9 cellular contexts compared by ENCODE assay signal in the genomic region with DNA sequence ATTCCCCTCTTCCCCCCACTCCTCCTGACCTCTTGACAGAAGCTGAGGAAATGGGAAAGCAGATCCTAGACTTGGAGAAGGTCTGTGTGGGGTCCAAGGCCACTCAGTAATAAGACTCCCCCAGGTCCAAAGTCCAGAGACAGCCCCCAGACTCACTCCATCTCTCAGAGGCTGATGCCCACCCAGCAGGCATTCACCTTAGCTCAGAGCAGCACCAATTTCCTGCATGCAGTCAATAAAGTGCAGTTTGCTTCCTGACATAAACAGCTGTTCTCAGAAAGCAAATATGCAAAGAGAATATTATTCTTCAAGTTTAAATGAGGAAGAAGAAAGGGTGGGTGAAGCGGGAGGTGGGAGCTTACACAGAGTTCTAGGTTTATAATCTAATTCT.
A peak's percentile ranks its signal among the peaks of the same experiment; 100 is the strongest.
DNase-seq lines count a peak whose midpoint lies in the region; ATAC-seq, FAIRE-seq and TF ChIP-seq lines count a peak whose summit lies in the region.
"Had no signal": no experiment of that assay in that cellular context is flagged by ENCODE, and none has a peak within 500 bp of the region (broad histone marks: within the 10 kb centered on the region; RNA-seq: fewer than 3 reads in every experiment).

No MANE protein-coding gene starts in this region.

- H3K79me2 ChIP-seq in astrocyte (ENCODE audit: insufficient read depth, low read length), result no peaks in the 10 kb centered on the region

- H3K4me1 Mint-ChIP-seq in astrocyte (ENCODE audit: low read depth, unreplicated experiment), result peaks cover 5% of the 10 kb centered on the region
- H3K4me1 Mint-ChIP-seq in naive thymus-derived CD8-positive, alpha-beta T cell, result peaks cover 20 to 47% (median 40%) of the 10 kb centered on the region in 4 donors

- H3K36me3 ChIP-seq in astrocyte (ENCODE audit: insufficient read depth, low read length), result no peaks in the 10 kb centered on the region

- peak overlapping the region; percentile 28 for H3K9ac ChIP-seq in astrocyte (ENCODE audit: low read length)

- DNase-seq in CD1c-positive myeloid dendritic cell (ENCODE audit: extremely low spot score) (peak; percentile 54), astrocyte (ENCODE audit: low read depth) (no peak), DMS114 treated with DMSO at 0.1 percent for 48 hours (lab: John Stamatoyannopoulos, UW; ENCODE audit: unreplicated experiment) (no peak), DMS79 (lab: John Stamatoyannopoulos, UW) (no peak)
- DNase-seq in naive thymus-derived CD8-positive, alpha-beta T cell, result no peak
- no peak for DNase-seq in effector CD8-positive, alpha-beta T cell (lab: John Stamatoyannopoulos, UW)
- DNase-seq in stimulated activated CD4-positive, alpha-beta T cell treated with anti-CD3 and anti-CD28 coated beads, Interleukin-1b, Interleukin-23, amount 100 ng/mL, for 48 hours, result no peak
- DNase-seq: NCI-H446 treated with DMSO at 0.1 percent for 48 hours had no signal

- H3K4me1 ChIP-seq in astrocyte (ENCODE audit: insufficient read depth, low read length), result peaks cover 11% of the 10 kb centered on the region

- no peaks in the 10 kb centered on the region for H3K9me3 ChIP-seq in astrocyte (ENCODE audit: insufficient read depth, low read depth, low read length)

- no peak for TF ChIP-seq CTCF in astrocyte (IDR thresholded peaks at IDR 0.05; ENCODE audit: insufficient read depth, low read depth, low read length)

- peak; percentile 29 for ATAC-seq in HG02943 (IDR thresholded peaks at IDR 0.05; ENCODE audit: low read depth, unreplicated experiment)
- peak; percentile 33 to 38 for ATAC-seq in naive thymus-derived CD8-positive, alpha-beta T cell

- peak overlapping the region; percentile 71 for H2AFZ ChIP-seq in astrocyte (ENCODE audit: low read depth, low read length)

- peaks cover 7% of the 10 kb centered on the region for H3K27me3 Mint-ChIP-seq in astrocyte (ENCODE audit: low read depth, unreplicated experiment)
- no peaks in the 10 kb centered on the region for H3K27me3 Mint-ChIP-seq in naive thymus-derived CD8-positive, alpha-beta T cell

- FAIRE-seq in astrocyte (lab: Jason Lieb, UNC), result no peak

- H3K27ac Mint-ChIP-seq in astrocyte (ENCODE audit: unreplicated experiment), result no peak overlapping the region
- H3K27ac Mint-ChIP-seq in naive thymus-derived CD8-positive, alpha-beta T cell, result peak overlapping the region; percentile 89 to 98 (median 97)

- POLR2A ChIA-PET in naive thymus-derived CD8-positive, alpha-beta T cell (lab: Charles Lee), result interaction anchor here (0.7 to 2.3 kb wide), 6 partner anchors 10 to 84 kb away, joined by 3 to 19 read pairs (median 4); a partner anchor contains a TSS

- H3K27me3 ChIP-seq in astrocyte (ENCODE audit: insufficient read depth, low read length), result no peaks in the 10 kb centered on the region

- peaks cover 2% of the 10 kb centered on the region for H3K36me3 Mint-ChIP-seq in astrocyte (ENCODE audit: low read depth, unreplicated experiment)
- H3K36me3 Mint-ChIP-seq in naive thymus-derived CD8-positive, alpha-beta T cell, result no peaks in the 10 kb centered on the region

- H4K20me1 ChIP-seq in astrocyte (ENCODE audit: insufficient read depth, low read length), result no peaks in the 10 kb centered on the region

- H3K4me3 Mint-ChIP-seq in astrocyte (ENCODE audit: unreplicated experiment), result no peak overlapping the region
- H3K4me3 Mint-ChIP-seq in naive thymus-derived CD8-positive, alpha-beta T cell, result peak overlapping the region; percentile 73 to 94 (median 90)

- H3K9me3 Mint-ChIP-seq in astrocyte (ENCODE audit: unreplicated experiment), result no peaks in the 10 kb centered on the region
- peaks cover 0 to 2% (median 0%) of the 10 kb centered on the region in 9 donors for H3K9me3 Mint-ChIP-seq in naive thymus-derived CD8-positive, alpha-beta T cell

- peak overlapping the region; percentile 76 for H3K27ac ChIP-seq in astrocyte (ENCODE audit: low read depth, low read length)

- H3K4me2 ChIP-seq in astrocyte (ENCODE audit: low read length), result peak overlapping the region; percentile 85

- H3K4me3 ChIP-seq in astrocyte (ENCODE audit: insufficient read depth, low read depth, low read length), result no peak overlapping the region
